Comparison of ENCODE assay signal across 2 cellular contexts in the genomic region with DNA sequence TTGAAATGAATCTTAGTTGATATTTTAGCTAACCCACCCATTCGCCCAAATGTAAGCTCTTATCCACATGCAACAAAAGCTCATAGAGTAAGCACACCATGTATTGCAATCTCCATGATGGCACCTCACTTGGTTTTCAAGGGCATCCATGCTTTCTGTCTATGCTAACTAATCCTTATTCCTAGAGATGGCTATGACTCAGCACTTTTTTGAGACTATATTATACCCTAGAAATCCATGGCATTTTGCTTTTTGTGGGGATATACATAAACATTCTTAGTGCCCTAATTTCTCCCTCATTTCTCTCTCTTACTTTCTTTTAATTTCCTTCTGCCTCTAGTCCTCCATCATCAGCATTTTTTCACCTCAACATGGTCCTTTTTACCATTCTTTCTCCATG.
TF ChIP-seq lines count a peak whose summit lies in the region.

No MANE protein-coding gene starts in this region.

TF ChIP-seq in IMR-90, 13 proteins besides CTCF, POLR2A, EP300 and RAD21:
- TF ChIP-seq MAZ (IDR thresholded peaks at IDR 0.05; ENCODE audit: borderline replicate concordance, low read depth, low read length) (no peak), NFE2L2 (IDR thresholded peaks at IDR 0.05; ENCODE audit: low read depth, low read length) (peak; percentile 99), CEBPB (IDR thresholded peaks at IDR 0.05; ENCODE audit: low read depth, low read length) (no peak), MAFK (IDR thresholded peaks at IDR 0.05; ENCODE audit: low read depth, low read length) (peak; percentile 93), RFX5 (IDR thresholded peaks at IDR 0.05; ENCODE audit: low read depth, low read length) (no peak)
- TF ChIP-seq, protein P1, sequence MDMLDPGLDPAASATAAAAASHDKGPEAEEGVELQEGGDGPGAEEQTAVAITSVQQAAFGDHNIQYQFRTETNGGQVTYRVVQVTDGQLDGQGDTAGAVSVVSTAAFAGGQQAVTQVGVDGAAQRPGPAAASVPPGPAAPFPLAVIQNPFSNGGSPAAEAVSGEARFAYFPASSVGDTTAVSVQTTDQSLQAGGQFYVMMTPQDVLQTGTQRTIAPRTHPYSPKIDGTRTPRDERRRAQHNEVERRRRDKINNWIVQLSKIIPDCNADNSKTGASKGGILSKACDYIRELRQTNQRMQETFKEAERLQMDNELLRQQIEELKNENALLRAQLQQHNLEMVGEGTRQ (IDR thresholded peaks at IDR 0.05; ENCODE audit: low read depth, low read length), result no peak
TF ChIP-seq in IMR-90: peak in this region for 2.

TF ChIP-seq in K562, 482 proteins besides CTCF, POLR2A, EP300 and RAD21 (continues in another document):
- no peak for TF ChIP-seq ETS2 (tag; IDR thresholded peaks at IDR 0.05; ENCODE audit: borderline replicate concordance, poor library complexity, severe bottlenecking)
- TF ChIP-seq MAFF (IDR thresholded peaks at IDR 0.05; ENCODE audit: low read length), result peak; percentile 91
- no peak for TF ChIP-seq GTF2F1 (IDR thresholded peaks at IDR 0.05; ENCODE audit: low read depth, low read length)
- TF ChIP-seq NFE2 (IDR thresholded peaks at IDR 0.05; ENCODE audit: low read depth), result peak; percentile 90
- no peak for TF ChIP-seq ZNF347 (CRISPR knock-in tag; IDR thresholded peaks at IDR 0.05; ENCODE audit: low read depth)
- TF ChIP-seq HSF4 (CRISPR knock-in tag; IDR thresholded peaks at IDR 0.05; ENCODE audit: borderline replicate concordance), result no peak
- TF ChIP-seq, protein P2, sequence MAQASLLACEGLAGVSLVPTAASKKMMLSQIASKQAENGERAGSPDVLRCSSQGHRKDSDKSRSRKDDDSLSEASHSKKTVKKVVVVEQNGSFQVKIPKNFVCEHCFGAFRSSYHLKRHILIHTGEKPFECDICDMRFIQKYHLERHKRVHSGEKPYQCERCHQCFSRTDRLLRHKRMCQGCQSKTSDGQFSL (CRISPR knock-in tag; IDR thresholded peaks at IDR 0.05), result no peak
- TF ChIP-seq, protein P2 (tag; IDR thresholded peaks at IDR 0.05), result no peak
- TF ChIP-seq PHTF2 (CRISPR knock-in tag; IDR thresholded peaks at IDR 0.05), result no peak
- TF ChIP-seq SMC3 (conservative IDR thresholded peaks at IDR 0.05; ENCODE audit: insufficient read depth, low read depth, low read length), result no peak
- TF ChIP-seq ZNF695 (CRISPR knock-in tag; IDR thresholded peaks at IDR 0.05), result no peak
- TF ChIP-seq SLC30A9 (CRISPR knock-in tag; IDR thresholded peaks at IDR 0.05), result no peak
- TF ChIP-seq, protein P3, sequence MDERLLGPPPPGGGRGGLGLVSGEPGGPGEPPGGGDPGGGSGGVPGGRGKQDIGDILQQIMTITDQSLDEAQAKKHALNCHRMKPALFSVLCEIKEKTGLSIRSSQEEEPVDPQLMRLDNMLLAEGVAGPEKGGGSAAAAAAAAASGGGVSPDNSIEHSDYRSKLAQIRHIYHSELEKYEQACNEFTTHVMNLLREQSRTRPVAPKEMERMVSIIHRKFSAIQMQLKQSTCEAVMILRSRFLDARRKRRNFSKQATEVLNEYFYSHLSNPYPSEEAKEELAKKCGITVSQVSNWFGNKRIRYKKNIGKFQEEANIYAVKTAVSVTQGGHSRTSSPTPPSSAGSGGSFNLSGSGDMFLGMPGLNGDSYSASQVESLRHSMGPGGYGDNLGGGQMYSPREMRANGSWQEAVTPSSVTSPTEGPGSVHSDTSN (CRISPR knock-in tag; IDR thresholded peaks at IDR 0.05; ENCODE audit: low read depth), result no peak
- TF ChIP-seq, protein P3 (tag; conservative IDR thresholded peaks at IDR 0.05; ENCODE audit: low read depth), result no peak
- TF ChIP-seq HLTF (IDR thresholded peaks at IDR 0.05), result no peak
- peak; percentile 84; the same call in 1 of the 2 replicates for TF ChIP-seq BACH1 (tag; IDR thresholded peaks at IDR 0.05)
- peak; percentile 89 for TF ChIP-seq NFE2L1 (tag; IDR thresholded peaks at IDR 0.05; ENCODE audit: borderline replicate concordance, low read depth)
- TF ChIP-seq MAFK (IDR thresholded peaks at IDR 0.05; ENCODE audit: low read length), result peak; percentile 85
- TF ChIP-seq FOS (IDR thresholded peaks at IDR 0.05; ENCODE audit: extremely low read depth, insufficient read length), result no peak
- TF ChIP-seq, protein P4, sequence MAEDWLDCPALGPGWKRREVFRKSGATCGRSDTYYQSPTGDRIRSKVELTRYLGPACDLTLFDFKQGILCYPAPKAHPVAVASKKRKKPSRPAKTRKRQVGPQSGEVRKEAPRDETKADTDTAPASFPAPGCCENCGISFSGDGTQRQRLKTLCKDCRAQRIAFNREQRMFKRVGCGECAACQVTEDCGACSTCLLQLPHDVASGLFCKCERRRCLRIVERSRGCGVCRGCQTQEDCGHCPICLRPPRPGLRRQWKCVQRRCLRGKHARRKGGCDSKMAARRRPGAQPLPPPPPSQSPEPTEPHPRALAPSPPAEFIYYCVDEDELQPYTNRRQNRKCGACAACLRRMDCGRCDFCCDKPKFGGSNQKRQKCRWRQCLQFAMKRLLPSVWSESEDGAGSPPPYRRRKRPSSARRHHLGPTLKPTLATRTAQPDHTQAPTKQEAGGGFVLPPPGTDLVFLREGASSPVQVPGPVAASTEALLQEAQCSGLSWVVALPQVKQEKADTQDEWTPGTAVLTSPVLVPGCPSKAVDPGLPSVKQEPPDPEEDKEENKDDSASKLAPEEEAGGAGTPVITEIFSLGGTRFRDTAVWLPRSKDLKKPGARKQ (CRISPR knock-in tag; IDR thresholded peaks at IDR 0.05), result no peak
- TF ChIP-seq, protein P5, sequence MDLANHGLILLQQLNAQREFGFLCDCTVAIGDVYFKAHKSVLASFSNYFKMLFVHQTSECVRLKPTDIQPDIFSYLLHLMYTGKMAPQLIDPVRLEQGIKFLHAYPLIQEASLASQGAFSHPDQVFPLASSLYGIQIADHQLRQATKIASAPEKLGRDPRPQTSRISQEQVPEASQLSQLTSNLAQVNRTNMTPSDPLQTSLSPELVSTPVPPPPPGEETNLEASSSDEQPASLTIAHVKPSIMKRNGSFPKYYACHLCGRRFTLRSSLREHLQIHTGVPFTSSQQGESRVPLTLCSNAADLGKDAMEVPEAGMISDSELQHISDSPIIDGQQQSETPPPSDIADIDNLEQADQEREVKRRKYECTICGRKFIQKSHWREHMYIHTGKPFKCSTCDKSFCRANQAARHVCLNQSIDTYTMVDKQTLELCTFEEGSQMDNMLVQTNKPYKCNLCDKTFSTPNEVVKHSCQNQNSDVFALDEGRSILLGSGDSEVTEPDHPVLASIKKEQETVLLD (IDR thresholded peaks at IDR 0.05), result no peak
- TF ChIP-seq RFX1 (IDR thresholded peaks at IDR 0.05), result no peak
- TF ChIP-seq BCOR (IDR thresholded peaks at IDR 0.05), result no peak
- TF ChIP-seq HEY1 (CRISPR knock-in tag; IDR thresholded peaks at IDR 0.05; ENCODE audit: borderline replicate concordance), result no peak
- TF ChIP-seq, protein P6, sequence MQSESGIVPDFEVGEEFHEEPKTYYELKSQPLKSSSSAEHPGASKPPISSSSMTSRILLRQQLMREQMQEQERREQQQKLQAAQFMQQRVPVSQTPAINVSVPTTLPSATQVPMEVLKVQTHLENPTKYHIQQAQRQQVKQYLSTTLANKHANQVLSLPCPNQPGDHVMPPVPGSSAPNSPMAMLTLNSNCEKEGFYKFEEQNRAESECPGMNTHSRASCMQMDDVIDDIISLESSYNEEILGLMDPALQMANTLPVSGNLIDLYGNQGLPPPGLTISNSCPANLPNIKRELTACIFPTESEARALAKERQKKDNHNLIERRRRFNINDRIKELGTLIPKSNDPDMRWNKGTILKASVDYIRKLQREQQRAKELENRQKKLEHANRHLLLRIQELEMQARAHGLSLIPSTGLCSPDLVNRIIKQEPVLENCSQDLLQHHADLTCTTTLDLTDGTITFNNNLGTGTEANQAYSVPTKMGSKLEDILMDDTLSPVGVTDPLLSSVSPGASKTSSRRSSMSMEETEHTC (IDR thresholded peaks at IDR 0.05), result no peak
- no peak for TF ChIP-seq ZNF212 (CRISPR knock-in tag; IDR thresholded peaks at IDR 0.05)
- TF ChIP-seq CBFA2T2 (conservative IDR thresholded peaks at IDR 0.05), result no peak
- no peak for TF ChIP-seq HNRNPLL (IDR thresholded peaks at IDR 0.05; ENCODE audit: low read depth, low read length, poor library complexity, severe bottlenecking)
- no peak for TF ChIP-seq XRCC3 (IDR thresholded peaks at IDR 0.05)
- TF ChIP-seq C11orf30 (IDR thresholded peaks at IDR 0.05; ENCODE audit: low read depth), result peak; percentile 91
- no peak for TF ChIP-seq TBP (optimal IDR thresholded peaks at IDR 0.05; ENCODE audit: low read depth, low read length)
- no peak for TF ChIP-seq EZH2 (IDR thresholded peaks at IDR 0.05; ENCODE audit: borderline replicate concordance, low read depth, low read length)
- no peak for TF ChIP-seq NFRKB (IDR thresholded peaks at IDR 0.05; ENCODE audit: low read depth)
- no peak for TF ChIP-seq GATA2 (CRISPR knock-in tag; IDR thresholded peaks at IDR 0.05)
- TF ChIP-seq, protein P7, sequence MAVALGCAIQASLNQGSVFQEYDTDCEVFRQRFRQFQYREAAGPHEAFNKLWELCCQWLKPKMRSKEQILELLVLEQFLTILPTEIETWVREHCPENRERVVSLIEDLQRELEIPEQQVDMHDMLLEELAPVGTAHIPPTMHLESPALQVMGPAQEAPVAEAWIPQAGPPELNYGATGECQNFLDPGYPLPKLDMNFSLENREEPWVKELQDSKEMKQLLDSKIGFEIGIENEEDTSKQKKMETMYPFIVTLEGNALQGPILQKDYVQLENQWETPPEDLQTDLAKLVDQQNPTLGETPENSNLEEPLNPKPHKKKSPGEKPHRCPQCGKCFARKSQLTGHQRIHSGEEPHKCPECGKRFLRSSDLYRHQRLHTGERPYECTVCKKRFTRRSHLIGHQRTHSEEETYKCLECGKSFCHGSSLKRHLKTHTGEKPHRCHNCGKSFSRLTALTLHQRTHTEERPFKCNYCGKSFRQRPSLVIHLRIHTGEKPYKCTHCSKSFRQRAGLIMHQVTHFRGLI (CRISPR knock-in tag; IDR thresholded peaks at IDR 0.05), result no peak
- TF ChIP-seq, protein P8, sequence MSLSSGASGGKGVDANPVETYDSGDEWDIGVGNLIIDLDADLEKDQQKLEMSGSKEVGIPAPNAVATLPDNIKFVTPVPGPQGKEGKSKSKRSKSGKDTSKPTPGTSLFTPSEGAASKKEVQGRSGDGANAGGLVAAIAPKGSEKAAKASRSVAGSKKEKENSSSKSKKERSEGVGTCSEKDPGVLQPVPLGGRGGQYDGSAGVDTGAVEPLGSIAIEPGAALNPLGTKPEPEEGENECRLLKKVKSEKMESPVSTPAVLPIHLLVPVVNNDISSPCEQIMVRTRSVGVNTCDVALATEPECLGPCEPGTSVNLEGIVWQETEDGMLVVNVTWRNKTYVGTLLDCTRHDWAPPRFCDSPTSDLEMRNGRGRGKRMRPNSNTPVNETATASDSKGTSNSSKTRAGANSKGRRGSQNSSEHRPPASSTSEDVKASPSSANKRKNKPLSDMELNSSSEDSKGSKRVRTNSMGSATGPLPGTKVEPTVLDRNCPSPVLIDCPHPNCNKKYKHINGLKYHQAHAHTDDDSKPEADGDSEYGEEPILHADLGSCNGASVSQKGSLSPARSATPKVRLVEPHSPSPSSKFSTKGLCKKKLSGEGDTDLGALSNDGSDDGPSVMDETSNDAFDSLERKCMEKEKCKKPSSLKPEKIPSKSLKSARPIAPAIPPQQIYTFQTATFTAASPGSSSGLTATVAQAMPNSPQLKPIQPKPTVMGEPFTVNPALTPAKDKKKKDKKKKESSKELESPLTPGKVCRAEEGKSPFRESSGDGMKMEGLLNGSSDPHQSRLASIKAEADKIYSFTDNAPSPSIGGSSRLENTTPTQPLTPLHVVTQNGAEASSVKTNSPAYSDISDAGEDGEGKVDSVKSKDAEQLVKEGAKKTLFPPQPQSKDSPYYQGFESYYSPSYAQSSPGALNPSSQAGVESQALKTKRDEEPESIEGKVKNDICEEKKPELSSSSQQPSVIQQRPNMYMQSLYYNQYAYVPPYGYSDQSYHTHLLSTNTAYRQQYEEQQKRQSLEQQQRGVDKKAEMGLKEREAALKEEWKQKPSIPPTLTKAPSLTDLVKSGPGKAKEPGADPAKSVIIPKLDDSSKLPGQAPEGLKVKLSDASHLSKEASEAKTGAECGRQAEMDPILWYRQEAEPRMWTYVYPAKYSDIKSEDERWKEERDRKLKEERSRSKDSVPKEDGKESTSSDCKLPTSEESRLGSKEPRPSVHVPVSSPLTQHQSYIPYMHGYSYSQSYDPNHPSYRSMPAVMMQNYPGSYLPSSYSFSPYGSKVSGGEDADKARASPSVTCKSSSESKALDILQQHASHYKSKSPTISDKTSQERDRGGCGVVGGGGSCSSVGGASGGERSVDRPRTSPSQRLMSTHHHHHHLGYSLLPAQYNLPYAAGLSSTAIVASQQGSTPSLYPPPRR (CRISPR knock-in tag; IDR thresholded peaks at IDR 0.05; ENCODE audit: borderline replicate concordance), result no peak
- TF ChIP-seq, protein P9, sequence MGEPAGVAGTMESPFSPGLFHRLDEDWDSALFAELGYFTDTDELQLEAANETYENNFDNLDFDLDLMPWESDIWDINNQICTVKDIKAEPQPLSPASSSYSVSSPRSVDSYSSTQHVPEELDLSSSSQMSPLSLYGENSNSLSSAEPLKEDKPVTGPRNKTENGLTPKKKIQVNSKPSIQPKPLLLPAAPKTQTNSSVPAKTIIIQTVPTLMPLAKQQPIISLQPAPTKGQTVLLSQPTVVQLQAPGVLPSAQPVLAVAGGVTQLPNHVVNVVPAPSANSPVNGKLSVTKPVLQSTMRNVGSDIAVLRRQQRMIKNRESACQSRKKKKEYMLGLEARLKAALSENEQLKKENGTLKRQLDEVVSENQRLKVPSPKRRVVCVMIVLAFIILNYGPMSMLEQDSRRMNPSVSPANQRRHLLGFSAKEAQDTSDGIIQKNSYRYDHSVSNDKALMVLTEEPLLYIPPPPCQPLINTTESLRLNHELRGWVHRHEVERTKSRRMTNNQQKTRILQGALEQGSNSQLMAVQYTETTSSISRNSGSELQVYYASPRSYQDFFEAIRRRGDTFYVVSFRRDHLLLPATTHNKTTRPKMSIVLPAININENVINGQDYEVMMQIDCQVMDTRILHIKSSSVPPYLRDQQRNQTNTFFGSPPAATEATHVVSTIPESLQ (CRISPR knock-in tag; IDR thresholded peaks at IDR 0.05), result no peak
